In genomic region chr5:31250201-31250600, GRCh38 we compare ENCODE assay signal across 8 cellular contexts. TPM values are rescaled to one million over a fixed set of nuclear protein-coding genes. Genes with fewer than 3 reads are reported as not detected.
"Had no signal": no experiment of that assay in that cellular context is flagged by ENCODE, and none has a peak within 500 bp of the region (broad histone marks: within the 10 kb centered on the region; RNA-seq: fewer than 3 reads in every experiment).

No MANE protein-coding gene starts in this region.

- DNase-seq: GM23248, GOT3, H9, HCEC 1CT, IMR-90 had no signal

- H2AFZ ChIP-seq: GM23248 had no signal

- H3K4me3 ChIP-seq: GM23248, K562 had no signal

- FAIRE-seq: H54, K562 had no signal

- H3K4me1 Mint-ChIP-seq: H9 had no signal

- H3K4me3 Mint-ChIP-seq: H9 had no signal

- ATAC-seq: K562 had no signal

- H3K9ac ChIP-seq: GM23248 had no signal

- H3K27ac ChIP-seq: GM23248 had no signal

RNA-seq across cellular contexts. Expression of gene CDH6, which starts 56.7 kb away (rescaled TPM):
- total RNA-seq: HT-29, K562 had no signal
- polyA plus RNA-seq: K562 had no signal
